Comparison of ENCODE assay signal across 18 cellular contexts in genomic region chr2:65611488-65611887, GRCh38.
"Had no signal": no experiment of that assay in that cellular context is flagged by ENCODE, and none has a peak within 500 bp of the region (broad histone marks: within the 10 kb centered on the region; RNA-seq: fewer than 3 reads in every experiment).

No MANE protein-coding gene starts in this region.

- H3K36me3 ChIP-seq: cardiac muscle cell, prostate gland, transverse colon had no signal

- H3K9me3 ChIP-seq: prostate gland, testis, transverse colon had no signal

- H3K27me3 ChIP-seq: testis had no signal

- H2AFZ ChIP-seq: parathyroid adenoma had no signal

- H3K27ac ChIP-seq: cardiac muscle cell, parathyroid adenoma, prostate gland, testis, transverse colon had no signal

- ATAC-seq: sciatic nerve; stimulated activated naive B cell treated with anti-CD40 and anti-IgM and Interleukin-4, amounts not matched to agents 10 μg/mL and 1 μg/mL and 100 μg/mL, for 72 hours; stimulated activated naive CD8-positive, alpha-beta T cell treated with anti-CD3 and anti-CD28 coated beads, Interleukin-15, amount 100 ng/mL, for 72 hours had no signal

- DNase-seq: cerebellar nuclear complex; dermis blood vessel endothelial cell; foreskin melanocyte; head of caudate nucleus; hypothalamus; left cardiac atrium; midbrain; stimulated activated CD4-positive, alpha-beta T cell treated with anti-CD3 and anti-CD28 coated beads, Interleukin-2, amount 100 ng/mL, for 24 hours; stimulated activated CD4-positive, alpha-beta T cell treated with anti-CD3 and anti-CD28 coated beads, Interleukin-4, amount 100 ng/mL, for 4 hours; stimulated activated naive B cell treated with anti-CD40 and anti-IgM and Interleukin-4, amounts not matched to agents 10 μg/mL and 1 μg/mL and 100 μg/mL, for 72 hours; stimulated activated naive CD8-positive, alpha-beta T cell treated with anti-CD3 and anti-CD28 coated beads, Interleukin-15, amount 100 ng/mL, for 72 hours; testis; transverse colon had no signal

- H3K4me1 ChIP-seq: parathyroid adenoma, prostate gland, testis, transverse colon had no signal

- H3K4me3 ChIP-seq: cardiac muscle cell, prostate gland, skin epidermis, testis, transverse colon had no signal

- H3K9ac ChIP-seq: parathyroid adenoma had no signal
